In the genomic region with DNA sequence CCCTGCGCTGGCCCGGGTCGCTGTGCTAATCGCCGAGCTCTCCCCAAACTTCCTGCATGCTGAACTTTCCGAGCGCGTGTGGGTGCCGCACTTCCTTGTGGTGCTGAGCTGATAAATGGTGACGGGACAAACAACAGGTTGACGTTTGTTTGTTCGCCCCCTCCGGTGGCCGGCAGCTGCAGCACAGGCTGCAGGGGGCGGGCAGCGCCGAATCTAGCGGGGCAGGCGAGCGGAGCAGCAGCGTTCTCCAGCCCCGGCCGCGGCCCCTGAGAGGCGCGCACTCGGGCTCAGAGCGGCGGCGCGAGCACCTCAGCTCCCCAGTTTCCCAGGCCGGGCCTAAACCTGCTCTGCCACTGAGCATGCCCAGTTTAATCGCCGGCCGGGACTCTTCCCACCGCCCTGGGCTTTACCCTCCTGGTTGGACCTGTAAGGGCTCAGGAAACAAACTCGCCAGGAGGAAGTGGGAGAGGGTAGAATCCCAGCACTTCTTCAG, we compare ENCODE assay signal across 1 cellular context.
TF ChIP-seq lines count a peak whose summit lies in the region.

A gene (minus strand): TSS at position 120 of the 493 bp plus-strand sequence.

TF ChIP-seq in HEK293, 187 proteins besides CTCF, POLR2A, EP300 and RAD21 (continued from another document and continues in another):
- no peak for TF ChIP-seq HOXD13 (CRISPR knock-in tag; IDR thresholded peaks at IDR 0.05; ENCODE audit: borderline replicate concordance)
- TF ChIP-seq ZFHX2 (tag by site-specific recombination; conservative IDR thresholded peaks at IDR 0.05) = peak; percentile 55
- TF ChIP-seq, protein P1, sequence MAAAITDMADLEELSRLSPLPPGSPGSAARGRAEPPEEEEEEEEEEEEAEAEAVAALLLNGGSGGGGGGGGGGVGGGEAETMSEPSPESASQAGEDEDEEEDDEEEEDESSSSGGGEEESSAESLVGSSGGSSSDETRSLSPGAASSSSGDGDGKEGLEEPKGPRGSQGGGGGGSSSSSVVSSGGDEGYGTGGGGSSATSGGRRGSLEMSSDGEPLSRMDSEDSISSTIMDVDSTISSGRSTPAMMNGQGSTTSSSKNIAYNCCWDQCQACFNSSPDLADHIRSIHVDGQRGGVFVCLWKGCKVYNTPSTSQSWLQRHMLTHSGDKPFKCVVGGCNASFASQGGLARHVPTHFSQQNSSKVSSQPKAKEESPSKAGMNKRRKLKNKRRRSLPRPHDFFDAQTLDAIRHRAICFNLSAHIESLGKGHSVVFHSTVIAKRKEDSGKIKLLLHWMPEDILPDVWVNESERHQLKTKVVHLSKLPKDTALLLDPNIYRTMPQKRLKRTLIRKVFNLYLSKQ (tag by site-specific recombination; IDR thresholded peaks at IDR 0.05; ENCODE audit: borderline replicate concordance) = no peak
- TF ChIP-seq ZNF76 (tag by site-specific recombination; IDR thresholded peaks at IDR 0.05; ENCODE audit: borderline replicate concordance, low read depth) = no peak; the same call in 1 of the 2 replicates
- no peak for TF ChIP-seq SP3 (tag by site-specific recombination; IDR thresholded peaks at IDR 0.05)
- TF ChIP-seq ZNF610 (tag by site-specific recombination; IDR thresholded peaks at IDR 0.05; ENCODE audit: borderline replicate concordance) = no peak
- TF ChIP-seq, protein P2, sequence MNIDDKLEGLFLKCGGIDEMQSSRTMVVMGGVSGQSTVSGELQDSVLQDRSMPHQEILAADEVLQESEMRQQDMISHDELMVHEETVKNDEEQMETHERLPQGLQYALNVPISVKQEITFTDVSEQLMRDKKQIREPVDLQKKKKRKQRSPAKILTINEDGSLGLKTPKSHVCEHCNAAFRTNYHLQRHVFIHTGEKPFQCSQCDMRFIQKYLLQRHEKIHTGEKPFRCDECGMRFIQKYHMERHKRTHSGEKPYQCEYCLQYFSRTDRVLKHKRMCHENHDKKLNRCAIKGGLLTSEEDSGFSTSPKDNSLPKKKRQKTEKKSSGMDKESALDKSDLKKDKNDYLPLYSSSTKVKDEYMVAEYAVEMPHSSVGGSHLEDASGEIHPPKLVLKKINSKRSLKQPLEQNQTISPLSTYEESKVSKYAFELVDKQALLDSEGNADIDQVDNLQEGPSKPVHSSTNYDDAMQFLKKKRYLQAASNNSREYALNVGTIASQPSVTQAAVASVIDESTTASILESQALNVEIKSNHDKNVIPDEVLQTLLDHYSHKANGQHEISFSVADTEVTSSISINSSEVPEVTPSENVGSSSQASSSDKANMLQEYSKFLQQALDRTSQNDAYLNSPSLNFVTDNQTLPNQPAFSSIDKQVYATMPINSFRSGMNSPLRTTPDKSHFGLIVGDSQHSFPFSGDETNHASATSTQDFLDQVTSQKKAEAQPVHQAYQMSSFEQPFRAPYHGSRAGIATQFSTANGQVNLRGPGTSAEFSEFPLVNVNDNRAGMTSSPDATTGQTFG (tag by site-specific recombination; IDR thresholded peaks at IDR 0.05; ENCODE audit: borderline replicate concordance) = no peak
- TF ChIP-seq ZNF843 (tag by site-specific recombination; IDR thresholded peaks at IDR 0.05) = peak; percentile 47; the same call in 1 of the 2 replicates
- peak; percentile 57; the same call in 1 of the 2 replicates for TF ChIP-seq ZFP37 (tag by site-specific recombination; IDR thresholded peaks at IDR 0.05)
- no peak for TF ChIP-seq PRDM1 (tag by site-specific recombination; IDR thresholded peaks at IDR 0.05)
- no peak for TF ChIP-seq ZNF174 (tag by site-specific recombination; IDR thresholded peaks at IDR 0.05)
- no peak for TF ChIP-seq ZNF514 (tag by site-specific recombination; IDR thresholded peaks at IDR 0.05)
- TF ChIP-seq ZNF560 (tag by site-specific recombination; IDR thresholded peaks at IDR 0.05; ENCODE audit: borderline replicate concordance) = no peak
- TF ChIP-seq, protein P3, sequence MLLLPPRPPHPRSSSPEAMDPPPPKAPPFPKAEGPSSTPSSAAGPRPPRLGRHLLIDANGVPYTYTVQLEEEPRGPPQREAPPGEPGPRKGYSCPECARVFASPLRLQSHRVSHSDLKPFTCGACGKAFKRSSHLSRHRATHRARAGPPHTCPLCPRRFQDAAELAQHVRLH (tag by site-specific recombination; IDR thresholded peaks at IDR 0.05) = no peak
- no peak for TF ChIP-seq ZSCAN16 (tag by site-specific recombination; IDR thresholded peaks at IDR 0.05)
- peak; percentile 25; the same call in 1 of the 2 replicates for TF ChIP-seq FEZF1 (tag by site-specific recombination; IDR thresholded peaks at IDR 0.05)
- TF ChIP-seq, protein P4, sequence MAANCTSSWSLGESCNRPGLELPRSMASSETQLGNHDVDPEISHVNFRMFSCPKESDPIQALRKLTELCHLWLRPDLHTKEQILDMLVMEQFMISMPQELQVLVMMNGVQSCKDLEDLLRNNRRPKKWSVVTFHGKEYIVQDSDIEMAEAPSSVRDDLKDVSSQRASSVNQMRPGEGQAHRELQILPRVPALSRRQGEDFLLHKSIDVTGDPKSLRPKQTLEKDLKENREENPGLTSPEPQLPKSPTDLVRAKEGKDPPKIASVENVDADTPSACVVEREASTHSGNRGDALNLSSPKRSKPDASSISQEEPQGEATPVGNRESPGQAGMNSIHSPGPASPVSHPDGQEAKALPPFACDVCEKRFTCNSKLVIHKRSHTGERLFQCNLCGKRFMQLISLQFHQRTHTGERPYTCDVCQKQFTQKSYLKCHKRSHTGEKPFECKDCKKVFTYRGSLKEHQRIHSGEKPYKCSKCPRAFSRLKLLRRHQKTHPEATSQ (tag by site-specific recombination; IDR thresholded peaks at IDR 0.05) = no peak
- no peak for TF ChIP-seq ZNF19 (tag by site-specific recombination; IDR thresholded peaks at IDR 0.05; ENCODE audit: low read depth)
- no peak for TF ChIP-seq ZNF785 (tag by site-specific recombination; IDR thresholded peaks at IDR 0.05)
- TF ChIP-seq, protein P5, sequence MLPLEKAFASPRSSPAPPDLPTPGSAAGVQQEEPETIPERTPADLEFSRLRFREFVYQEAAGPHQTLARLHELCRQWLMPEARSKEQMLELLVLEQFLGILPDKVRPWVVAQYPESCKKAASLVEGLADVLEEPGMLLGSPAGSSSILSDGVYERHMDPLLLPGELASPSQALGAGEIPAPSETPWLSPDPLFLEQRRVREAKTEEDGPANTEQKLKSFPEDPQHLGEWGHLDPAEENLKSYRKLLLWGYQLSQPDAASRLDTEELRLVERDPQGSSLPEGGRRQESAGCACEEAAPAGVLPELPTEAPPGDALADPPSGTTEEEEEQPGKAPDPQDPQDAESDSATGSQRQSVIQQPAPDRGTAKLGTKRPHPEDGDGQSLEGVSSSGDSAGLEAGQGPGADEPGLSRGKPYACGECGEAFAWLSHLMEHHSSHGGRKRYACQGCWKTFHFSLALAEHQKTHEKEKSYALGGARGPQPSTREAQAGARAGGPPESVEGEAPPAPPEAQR (tag by site-specific recombination; IDR thresholded peaks at IDR 0.05) = no peak
- 0 out of 2 replicates have a peak, but pooled peaks have one; percentile 14 for TF ChIP-seq EGR2 (tag by site-specific recombination; IDR thresholded peaks at IDR 0.05; ENCODE audit: low read depth)
- TF ChIP-seq, protein P6, sequence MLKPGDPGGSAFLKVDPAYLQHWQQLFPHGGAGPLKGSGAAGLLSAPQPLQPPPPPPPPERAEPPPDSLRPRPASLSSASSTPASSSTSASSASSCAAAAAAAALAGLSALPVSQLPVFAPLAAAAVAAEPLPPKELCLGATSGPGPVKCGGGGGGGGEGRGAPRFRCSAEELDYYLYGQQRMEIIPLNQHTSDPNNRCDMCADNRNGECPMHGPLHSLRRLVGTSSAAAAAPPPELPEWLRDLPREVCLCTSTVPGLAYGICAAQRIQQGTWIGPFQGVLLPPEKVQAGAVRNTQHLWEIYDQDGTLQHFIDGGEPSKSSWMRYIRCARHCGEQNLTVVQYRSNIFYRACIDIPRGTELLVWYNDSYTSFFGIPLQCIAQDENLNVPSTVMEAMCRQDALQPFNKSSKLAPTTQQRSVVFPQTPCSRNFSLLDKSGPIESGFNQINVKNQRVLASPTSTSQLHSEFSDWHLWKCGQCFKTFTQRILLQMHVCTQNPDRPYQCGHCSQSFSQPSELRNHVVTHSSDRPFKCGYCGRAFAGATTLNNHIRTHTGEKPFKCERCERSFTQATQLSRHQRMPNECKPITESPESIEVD (tag by site-specific recombination; IDR thresholded peaks at IDR 0.05) = no peak
- TF ChIP-seq ZNF202 (tag by site-specific recombination; IDR thresholded peaks at IDR 0.05; ENCODE audit: borderline replicate concordance) = no peak
- TF ChIP-seq ZNF571 (tag by site-specific recombination; IDR thresholded peaks at IDR 0.05) = no peak
- TF ChIP-seq BCL11A (tag by site-specific recombination; IDR thresholded peaks at IDR 0.05; ENCODE audit: low read depth) = no peak
- TF ChIP-seq ZNF146 (tag by site-specific recombination; IDR thresholded peaks at IDR 0.05) = no peak
- TF ChIP-seq KLF7 (tag by site-specific recombination; IDR thresholded peaks at IDR 0.05; ENCODE audit: borderline replicate concordance) = no peak
- TF ChIP-seq, protein P7, sequence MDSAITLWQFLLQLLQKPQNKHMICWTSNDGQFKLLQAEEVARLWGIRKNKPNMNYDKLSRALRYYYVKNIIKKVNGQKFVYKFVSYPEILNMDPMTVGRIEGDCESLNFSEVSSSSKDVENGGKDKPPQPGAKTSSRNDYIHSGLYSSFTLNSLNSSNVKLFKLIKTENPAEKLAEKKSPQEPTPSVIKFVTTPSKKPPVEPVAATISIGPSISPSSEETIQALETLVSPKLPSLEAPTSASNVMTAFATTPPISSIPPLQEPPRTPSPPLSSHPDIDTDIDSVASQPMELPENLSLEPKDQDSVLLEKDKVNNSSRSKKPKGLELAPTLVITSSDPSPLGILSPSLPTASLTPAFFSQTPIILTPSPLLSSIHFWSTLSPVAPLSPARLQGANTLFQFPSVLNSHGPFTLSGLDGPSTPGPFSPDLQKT (IDR thresholded peaks at IDR 0.05; ENCODE audit: borderline replicate concordance, low read depth, low read length) = no peak
- peak; percentile 79 for TF ChIP-seq TRIM28 (IDR thresholded peaks at IDR 0.05; ENCODE audit: borderline replicate concordance, low read length)
- TF ChIP-seq, protein P8, sequence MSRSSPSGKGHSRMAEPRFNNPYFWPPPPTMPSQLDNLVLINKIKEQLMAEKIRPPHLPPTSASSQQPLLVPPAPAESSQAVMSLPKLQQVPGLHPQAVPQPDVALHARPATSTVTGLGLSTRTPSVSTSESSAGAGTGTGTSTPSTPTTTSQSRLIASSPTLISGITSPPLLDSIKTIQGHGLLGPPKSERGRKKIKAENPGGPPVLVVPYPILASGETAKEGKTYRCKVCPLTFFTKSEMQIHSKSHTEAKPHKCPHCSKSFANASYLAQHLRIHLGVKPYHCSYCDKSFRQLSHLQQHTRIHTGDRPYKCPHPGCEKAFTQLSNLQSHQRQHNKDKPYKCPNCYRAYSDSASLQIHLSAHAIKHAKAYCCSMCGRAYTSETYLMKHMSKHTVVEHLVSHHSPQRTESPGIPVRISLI (tag by site-specific recombination; IDR thresholded peaks at IDR 0.05) = no peak
- TF ChIP-seq ZNF654 (tag by site-specific recombination; IDR thresholded peaks at IDR 0.05; ENCODE audit: low read depth) = no peak
- TF ChIP-seq, protein P9, sequence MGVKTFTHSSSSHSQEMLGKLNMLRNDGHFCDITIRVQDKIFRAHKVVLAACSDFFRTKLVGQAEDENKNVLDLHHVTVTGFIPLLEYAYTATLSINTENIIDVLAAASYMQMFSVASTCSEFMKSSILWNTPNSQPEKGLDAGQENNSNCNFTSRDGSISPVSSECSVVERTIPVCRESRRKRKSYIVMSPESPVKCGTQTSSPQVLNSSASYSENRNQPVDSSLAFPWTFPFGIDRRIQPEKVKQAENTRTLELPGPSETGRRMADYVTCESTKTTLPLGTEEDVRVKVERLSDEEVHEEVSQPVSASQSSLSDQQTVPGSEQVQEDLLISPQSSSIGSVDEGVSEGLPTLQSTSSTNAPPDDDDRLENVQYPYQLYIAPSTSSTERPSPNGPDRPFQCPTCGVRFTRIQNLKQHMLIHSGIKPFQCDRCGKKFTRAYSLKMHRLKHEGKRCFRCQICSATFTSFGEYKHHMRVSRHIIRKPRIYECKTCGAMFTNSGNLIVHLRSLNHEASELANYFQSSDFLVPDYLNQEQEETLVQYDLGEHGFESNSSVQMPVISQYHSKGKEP (tag by site-specific recombination; IDR thresholded peaks at IDR 0.05) = peak; percentile 60; the same call in 1 of the 2 replicates
- TF ChIP-seq, protein P10, sequence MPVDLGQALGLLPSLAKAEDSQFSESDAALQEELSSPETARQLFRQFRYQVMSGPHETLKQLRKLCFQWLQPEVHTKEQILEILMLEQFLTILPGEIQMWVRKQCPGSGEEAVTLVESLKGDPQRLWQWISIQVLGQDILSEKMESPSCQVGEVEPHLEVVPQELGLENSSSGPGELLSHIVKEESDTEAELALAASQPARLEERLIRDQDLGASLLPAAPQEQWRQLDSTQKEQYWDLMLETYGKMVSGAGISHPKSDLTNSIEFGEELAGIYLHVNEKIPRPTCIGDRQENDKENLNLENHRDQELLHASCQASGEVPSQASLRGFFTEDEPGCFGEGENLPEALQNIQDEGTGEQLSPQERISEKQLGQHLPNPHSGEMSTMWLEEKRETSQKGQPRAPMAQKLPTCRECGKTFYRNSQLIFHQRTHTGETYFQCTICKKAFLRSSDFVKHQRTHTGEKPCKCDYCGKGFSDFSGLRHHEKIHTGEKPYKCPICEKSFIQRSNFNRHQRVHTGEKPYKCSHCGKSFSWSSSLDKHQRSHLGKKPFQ (tag by site-specific recombination; IDR thresholded peaks at IDR 0.05) = no peak
- peak; percentile 55 for TF ChIP-seq SP2 (tag by site-specific recombination; IDR thresholded peaks at IDR 0.05)
- TF ChIP-seq ZNF791 (tag by site-specific recombination; IDR thresholded peaks at IDR 0.05) = no peak
- no peak for TF ChIP-seq ZNF423 (tag by site-specific recombination; IDR thresholded peaks at IDR 0.05)
- TF ChIP-seq ZBTB8A (tag by site-specific recombination; IDR thresholded peaks at IDR 0.05) = no peak; the same call in 1 of the 2 replicates
- no peak for TF ChIP-seq ZNF169 (tag by site-specific recombination; IDR thresholded peaks at IDR 0.05)
- TF ChIP-seq ZNF366 (tag by site-specific recombination; conservative IDR thresholded peaks at IDR 0.05) = no peak
- TF ChIP-seq SALL2 (tag by site-specific recombination; IDR thresholded peaks at IDR 0.05; ENCODE audit: borderline replicate concordance) = no peak
- no peak for TF ChIP-seq ZNF112 (tag by site-specific recombination; IDR thresholded peaks at IDR 0.05)
- TF ChIP-seq ZNF521 (tag by site-specific recombination; IDR thresholded peaks at IDR 0.05) = no peak
- TF ChIP-seq ZBTB21 (tag by site-specific recombination; IDR thresholded peaks at IDR 0.05) = 0 out of 2 replicates have a peak, but pooled peaks have one; percentile 45
- TF ChIP-seq ZNF239 (tag by site-specific recombination; IDR thresholded peaks at IDR 0.05) = no peak
- TF ChIP-seq, protein P11, sequence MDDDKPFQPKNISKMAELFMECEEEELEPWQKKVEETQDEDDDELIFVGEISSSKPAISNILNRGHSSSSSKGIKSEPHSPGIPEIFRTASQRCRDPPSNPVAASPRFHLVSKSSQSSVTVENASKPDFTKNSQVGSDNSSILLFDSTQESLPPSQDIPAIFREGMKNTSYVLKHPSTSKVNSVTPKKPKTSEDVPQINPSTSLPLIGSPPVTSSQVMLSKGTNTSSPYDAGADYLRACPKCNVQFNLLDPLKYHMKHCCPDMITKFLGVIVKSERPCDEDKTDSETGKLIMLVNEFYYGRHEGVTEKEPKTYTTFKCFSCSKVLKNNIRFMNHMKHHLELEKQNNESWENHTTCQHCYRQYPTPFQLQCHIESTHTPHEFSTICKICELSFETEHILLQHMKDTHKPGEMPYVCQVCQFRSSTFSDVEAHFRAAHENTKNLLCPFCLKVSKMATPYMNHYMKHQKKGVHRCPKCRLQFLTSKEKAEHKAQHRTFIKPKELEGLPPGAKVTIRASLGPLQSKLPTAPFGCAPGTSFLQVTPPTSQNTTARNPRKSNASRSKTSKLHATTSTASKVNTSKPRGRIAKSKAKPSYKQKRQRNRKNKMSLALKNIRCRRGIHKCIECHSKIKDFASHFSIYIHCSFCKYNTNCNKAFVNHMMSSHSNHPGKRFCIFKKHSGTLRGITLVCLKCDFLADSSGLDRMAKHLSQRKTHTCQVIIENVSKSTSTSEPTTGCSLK (tag by site-specific recombination; IDR thresholded peaks at IDR 0.05) = no peak
- TF ChIP-seq ZNF585B (tag by site-specific recombination; IDR thresholded peaks at IDR 0.05) = no peak
